Comparison of ENCODE assay signal across 19 cellular contexts in genomic region chr4:118215826-118216225, GRCh38.
DNase-seq lines count a peak whose midpoint lies in the region; TF ChIP-seq lines count a peak whose summit lies in the region.
"Had no signal": no experiment of that assay in that cellular context is flagged by ENCODE, and none has a peak within 500 bp of the region (broad histone marks: within the 10 kb centered on the region; RNA-seq: fewer than 3 reads in every experiment).

No MANE protein-coding gene starts in this region.

- no peaks in the 10 kb centered on the region for H3F3A ChIP-seq in neural progenitor cell (ENCODE audit: low read depth)

- no peak overlapping the region for H3K27ac Mint-ChIP-seq in neural progenitor cell
- H3K27ac Mint-ChIP-seq: B cell; CD4-positive, alpha-beta T cell; CD8-positive, alpha-beta T cell had no signal

- in situ Hi-C loops in G401 (cut with HindIII; ENCODE audit: low sequenced_read_pairs) = no loop called here

- no peak overlapping the region for H3K9ac ChIP-seq in neural progenitor cell
- H3K9ac ChIP-seq: BLaER1 treated with 17β-estradiol and CSF1 and Interleukin-3, amounts not matched to agents 10 nM and 100 nM had no signal

- peak; percentile 10 for DNase-seq in Ammon's horn (ENCODE audit: low spot score)
- DNase-seq in G401 (ENCODE audit: low spot score) = peak; percentile 70
- DNase-seq in cerebellar cortex (ENCODE audit: low spot score) = peak; percentile 64
- no peak for DNase-seq in neural progenitor cell (ENCODE audit: low spot score)
- no peak for DNase-seq in SW 1271 (lab: John Stamatoyannopoulos, UW)
- no peak for DNase-seq in head of caudate nucleus
- DNase-seq in inferior parietal cortex (ENCODE audit: extremely low spot score) = no peak
- DNase-seq: 8988T; ACHN; Caco-2; Calu3; CD4-positive, alpha-beta T cell; CD8-positive, alpha-beta T cell; DMS79 treated with DMSO at 0.1 percent for 48 hours; GDM1 had no signal

- no peaks in the 10 kb centered on the region for H3K79me2 ChIP-seq in neural progenitor cell (ENCODE audit: low read depth)

- no peaks in the 10 kb centered on the region for H3K36me3 ChIP-seq in neural progenitor cell
- H3K36me3 ChIP-seq: BLaER1 treated with 17β-estradiol and CSF1 and Interleukin-3, amounts not matched to agents 10 nM and 100 nM had no signal

- TF ChIP-seq CTCF in neural progenitor cell (IDR thresholded peaks at IDR 0.05) = no peak

- no peaks in the 10 kb centered on the region for H3K36me3 Mint-ChIP-seq in neural progenitor cell
- H3K36me3 Mint-ChIP-seq: CD8-positive, alpha-beta T cell had no signal

- no peak overlapping the region for H3K4me2 ChIP-seq in neural progenitor cell
- H3K4me2 ChIP-seq: BLaER1 treated with 17β-estradiol and CSF1 and Interleukin-3, amounts not matched to agents 10 nM and 100 nM had no signal

- H3K4me1 ChIP-seq in neural progenitor cell = no peaks in the 10 kb centered on the region
- H3K4me1 ChIP-seq: BLaER1 treated with 17β-estradiol and CSF1 and Interleukin-3, amounts not matched to agents 10 nM and 100 nM; Caco-2 had no signal

- H3K27ac ChIP-seq in neural progenitor cell = no peak overlapping the region
- H3K27ac ChIP-seq: BLaER1 treated with 17β-estradiol and CSF1 and Interleukin-3, amounts not matched to agents 10 nM and 100 nM; C4-2B had no signal

- no peaks in the 10 kb centered on the region for H3K9me3 Mint-ChIP-seq in neural progenitor cell
- H3K9me3 Mint-ChIP-seq: CD4-positive, alpha-beta T cell; CD8-positive, alpha-beta T cell had no signal

- H3K4me3 Mint-ChIP-seq in neural progenitor cell = no peak overlapping the region
- H3K4me3 Mint-ChIP-seq: B cell; CD4-positive, alpha-beta T cell; CD8-positive, alpha-beta T cell had no signal

- H2AFZ ChIP-seq in neural progenitor cell (replicated peaks) = peak overlapping the region; percentile 37

- H3K9me3 ChIP-seq in neural progenitor cell (ENCODE audit: low read depth) = no peaks in the 10 kb centered on the region
- H3K9me3 ChIP-seq: BLaER1 treated with 17β-estradiol and CSF1 and Interleukin-3, amounts not matched to agents 10 nM and 100 nM; Caco-2 had no signal

- no peaks in the 10 kb centered on the region for H4K20me1 ChIP-seq in neural progenitor cell (ENCODE audit: low read depth)
- H4K20me1 ChIP-seq: BLaER1 treated with 17β-estradiol and CSF1 and Interleukin-3, amounts not matched to agents 10 nM and 100 nM had no signal

- no peaks in the 10 kb centered on the region for H3K27me3 ChIP-seq in neural progenitor cell
- H3K27me3 ChIP-seq: BLaER1 treated with 17β-estradiol and CSF1 and Interleukin-3, amounts not matched to agents 10 nM and 100 nM had no signal

- intact Hi-C loops in head of caudate nucleus (cut with DNase I) = no loop called here

- no peaks in the 10 kb centered on the region for H3K27me3 Mint-ChIP-seq in neural progenitor cell (ENCODE audit: insufficient read depth, low read depth)
- H3K27me3 Mint-ChIP-seq: CD4-positive, alpha-beta T cell had no signal

- no peaks in the 10 kb centered on the region for H3K4me1 Mint-ChIP-seq in neural progenitor cell
- H3K4me1 Mint-ChIP-seq: B cell had no signal

- H3K4me3 ChIP-seq in neural progenitor cell = no peak overlapping the region
- H3K4me3 ChIP-seq: BLaER1 treated with 17β-estradiol and CSF1 and Interleukin-3, amounts not matched to agents 10 nM and 100 nM; GM12878 had no signal

Comparison
In these comparisons a context has a peak if more than half of its experiments do, and no peak if none do; other contexts are left out.
1. DNase-seq: peak in Ammon's horn (single experiment), G401 (single experiment) and cerebellar cortex (single experiment); none in neural progenitor cell (single experiment), SW 1271 (0 of 2), head of caudate nucleus (0 of 42) and inferior parietal cortex (single experiment).